8 cellular contexts compared by ENCODE assay signal in the genomic region with DNA sequence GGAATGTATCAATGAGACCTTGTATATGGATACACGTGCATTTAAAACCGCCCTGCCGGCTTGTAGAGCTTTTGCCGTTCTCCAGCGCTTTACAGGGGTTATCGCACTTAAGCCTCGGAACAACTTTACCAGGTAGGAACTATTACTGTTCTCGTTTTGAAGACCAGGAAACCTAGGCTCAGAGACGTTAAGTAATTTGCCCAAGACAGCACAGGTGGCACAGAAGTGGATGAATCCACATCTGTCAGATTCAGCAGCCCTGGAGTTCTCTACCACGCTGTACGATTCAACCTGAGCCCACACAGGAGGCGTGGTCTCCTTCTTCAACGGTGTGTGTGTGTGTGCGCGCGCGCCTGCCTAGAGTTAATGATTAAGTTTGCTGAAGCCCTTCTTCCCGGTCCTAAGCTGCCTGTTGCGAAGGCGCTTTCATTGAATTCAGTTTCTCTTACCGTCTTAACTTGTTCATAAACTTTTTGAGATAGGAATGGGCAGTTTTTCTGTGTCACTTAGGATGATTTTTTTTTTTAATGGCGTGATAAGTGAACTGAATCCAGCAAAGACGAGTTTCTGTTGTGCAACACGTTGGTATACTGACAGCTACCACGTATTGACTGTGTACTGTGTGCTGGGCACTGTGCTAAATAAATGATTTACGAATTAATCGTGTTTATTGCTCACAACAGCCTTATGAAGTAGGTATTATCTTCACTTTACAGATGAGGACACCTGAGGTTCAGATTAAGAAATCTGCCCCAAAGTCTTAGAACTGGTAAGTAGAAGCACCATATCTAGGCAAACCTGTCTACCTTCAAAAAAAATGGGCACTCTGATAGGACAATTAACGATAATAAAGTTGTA.
DNase-seq lines count a peak whose midpoint lies in the region; TF ChIP-seq lines count a peak whose summit lies in the region.

No MANE protein-coding gene starts in this region.

- no peaks in the 10 kb centered on the region for H3K4me1 ChIP-seq in uterus

- TF ChIP-seq POLR2A in uterus (IDR thresholded peaks at IDR 0.05): no peak

- no peaks in the 10 kb centered on the region for H3K27me3 ChIP-seq in MG63
- H3K27me3 ChIP-seq in uterus: no peaks in the 10 kb centered on the region

- DNase-seq in GDM1 (lab: John Stamatoyannopoulos, UW) (peak; percentile 78), HCEC 1CT (peak; percentile 55), MG63 (peak; percentile 83), SIG-M5 (lab: John Stamatoyannopoulos, UW) (peak; percentile 59), head of caudate nucleus (peak; percentile 17 to 88 (median 68)), posterior vena cava (ENCODE audit: low spot score) (peak; percentile 80), uterus (peak; percentile 58 to 60)
- DNase-seq in activated gamma-delta T cell treated with anti-CD3 and anti-CD28 coated beads, Interleukin-2, amount 50 U/mL, for 16 hours (ENCODE audit: low read depth): peak; percentile 50

- H3K27ac ChIP-seq in uterus: peak overlapping the region; percentile 72 to 98

- TF ChIP-seq CTCF in uterus (IDR thresholded peaks at IDR 0.05): no peak

- intact Hi-C loops in head of caudate nucleus (cut with DNase I) (loop anchor here (1.0 to 5.0 kb wide), 2 partner anchors 42 to 830 kb away; no protein-coding TSS in a partner anchor), posterior vena cava (cut with DNase I) (loop anchor here (5.0 kb wide), 2 partner anchors 45 to 85 kb away; a partner anchor contains a TSS), uterus (cut with DNase I; ENCODE audit: low total_unique reads) (no loop called here)

- H3K36me3 ChIP-seq in MG63 (peaks cover 28% of the 10 kb centered on the region), uterus (no peaks in the 10 kb centered on the region)

- H3K4me3 ChIP-seq in MG63: peak overlapping the region; percentile 98
- peak overlapping the region; percentile 70 to 83 for H3K4me3 ChIP-seq in uterus

- H3K9me3 ChIP-seq in MG63 (no peaks in the 10 kb centered on the region), uterus (no peaks in the 10 kb centered on the region)

Comparison
In these comparisons a context has a peak if more than half of its experiments do, and no peak if none do; other contexts are left out.
1. Peak in every context shown above with its lines: DNase-seq, H3K4me3 ChIP-seq and H3K27ac ChIP-seq.